7 cellular contexts compared by ENCODE assay signal in the genomic region with DNA sequence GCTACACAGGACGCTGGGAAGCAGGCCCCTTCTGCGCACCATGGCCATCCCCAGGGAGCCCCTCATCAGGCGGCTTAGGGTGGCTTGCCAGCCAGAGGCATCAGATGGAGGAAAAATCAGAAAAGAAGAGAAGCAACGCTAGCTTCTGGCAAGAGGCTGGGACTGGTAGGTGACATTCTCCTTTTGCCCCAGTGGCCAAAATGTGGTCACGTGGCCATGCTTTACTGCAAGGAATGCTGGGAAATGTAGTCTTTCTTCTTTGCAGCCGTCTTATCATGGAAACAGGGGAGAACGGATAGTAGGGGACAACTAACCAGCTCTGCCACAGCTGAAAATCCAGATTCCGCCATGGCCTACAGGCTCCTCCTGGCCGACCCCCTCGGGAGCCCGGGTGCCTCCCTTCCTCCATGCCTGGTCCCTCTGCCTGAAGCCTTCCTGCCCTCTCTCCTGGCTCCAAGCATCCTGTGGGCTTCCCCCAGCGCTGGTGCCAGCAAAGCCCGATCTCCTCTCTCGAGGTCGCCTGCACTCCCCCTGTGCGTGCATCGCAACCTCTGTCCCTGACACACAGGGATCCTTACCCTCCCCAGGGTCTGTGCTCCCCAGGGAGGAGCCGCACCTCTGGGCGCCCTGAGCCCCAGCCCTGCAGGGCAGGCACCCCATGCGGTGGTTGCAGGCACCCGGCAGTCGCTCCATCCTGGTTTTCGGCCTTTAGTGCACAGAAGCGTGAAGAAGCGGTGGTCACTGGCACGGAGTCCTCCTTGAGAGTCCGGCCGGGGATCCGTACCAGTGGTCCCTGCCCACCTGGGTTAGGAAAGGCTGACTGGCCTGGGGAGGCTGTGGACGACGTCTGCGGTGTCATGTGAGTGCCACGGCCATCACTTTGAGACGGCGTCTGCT.
DNase-seq lines count a peak whose midpoint lies in the region; ATAC-seq, FAIRE-seq and TF ChIP-seq lines count a peak whose summit lies in the region.
"Not testable (repeated sequence)": the region's sequence is repeated elsewhere in the genome, so short reads cannot be mapped to it uniquely, and the experiment has no call there.

No MANE protein-coding gene starts in this region.

- not testable (repeated sequence) for H3K27me3 Mint-ChIP-seq in stimulated activated memory B cell treated with anti-CD40 and anti-IgM and Interleukin-4, amounts not matched to agents 10 μg/mL and 1 μg/mL and 100 μg/mL, for 72 hours

- H3K4me3 ChIP-seq in kidney (ENCODE audit: low read length in 2 of 2) = not testable (repeated sequence)

- H3K27ac Mint-ChIP-seq in stimulated activated memory B cell treated with anti-CD40 and anti-IgM and Interleukin-4, amounts not matched to agents 10 μg/mL and 1 μg/mL and 100 μg/mL, for 72 hours = not testable (repeated sequence)

- not testable (repeated sequence) for FAIRE-seq in kidney (lab: Jason Lieb, UNC)

- H3K36me3 ChIP-seq in kidney (ENCODE audit: control insufficient read depth in 1 of 2, insufficient read depth in 2 of 2, low read length in 2 of 2) = not testable (repeated sequence)

- H3K4me1 Mint-ChIP-seq in stimulated activated memory B cell treated with anti-CD40 and anti-IgM and Interleukin-4, amounts not matched to agents 10 μg/mL and 1 μg/mL and 100 μg/mL, for 72 hours = not testable (repeated sequence)

- H3K4me3 Mint-ChIP-seq in stimulated activated memory B cell treated with anti-CD40 and anti-IgM and Interleukin-4, amounts not matched to agents 10 μg/mL and 1 μg/mL and 100 μg/mL, for 72 hours = not testable (repeated sequence)

- TF ChIP-seq RAD21 in Ishikawa (IDR thresholded peaks at IDR 0.05; ENCODE audit: low read depth) = not testable (repeated sequence)

- peak; percentile 26 for DNase-seq in Daoy (ENCODE audit: low read depth)
- peak; percentile 5 for DNase-seq in NCI-H82 (lab: John Stamatoyannopoulos, UW)
- peak; percentile 1 for DNase-seq in SIG-M5 treated with dmso at 0.1 percent for 504 hours (lab: John Stamatoyannopoulos, UW; ENCODE audit: unreplicated experiment)
- peak; percentile 22 for DNase-seq in kidney

- intact Hi-C loops in kidney (cut with DNase I) = not testable (repeated sequence)

- not testable (repeated sequence) for H3K4me1 ChIP-seq in kidney (ENCODE audit: control insufficient read depth in 1 of 2, insufficient read depth in 1 of 2, low read depth in 1 of 2, low read length in 2 of 2)

- TF ChIP-seq CTCF in kidney (IDR thresholded peaks at IDR 0.05; ENCODE audit: borderline replicate concordance, extremely low read depth, insufficient read depth) = not testable (repeated sequence)

- not testable (repeated sequence) for H3K9ac ChIP-seq in kidney (ENCODE audit: low read length in 2 of 2)

- not testable (repeated sequence) for H3K9me3 Mint-ChIP-seq in stimulated activated memory B cell treated with anti-CD40 and anti-IgM and Interleukin-4, amounts not matched to agents 10 μg/mL and 1 μg/mL and 100 μg/mL, for 72 hours

- not testable (repeated sequence) for TF ChIP-seq EP300 in Ishikawa (IDR thresholded peaks at IDR 0.05; ENCODE audit: borderline replicate concordance)

- not testable (repeated sequence) for H3K27ac ChIP-seq in kidney (ENCODE audit: low read depth in 2 of 2, low read length in 2 of 2)

- peak; percentile 90 for ATAC-seq in SK-N-SH treated with all-trans-retinoic acid at 6 μM for 48 hours
- ATAC-seq in stimulated activated memory B cell treated with anti-CD40 and anti-IgM and Interleukin-4, amounts not matched to agents 10 μg/mL and 1 μg/mL and 100 μg/mL, for 72 hours = peak; percentile 20

- not testable (repeated sequence) for H3K9me3 ChIP-seq in kidney (ENCODE audit: control insufficient read depth in 1 of 2, low read length in 2 of 2)

- H3K36me3 Mint-ChIP-seq in stimulated activated memory B cell treated with anti-CD40 and anti-IgM and Interleukin-4, amounts not matched to agents 10 μg/mL and 1 μg/mL and 100 μg/mL, for 72 hours = not testable (repeated sequence)

TF ChIP-seq in Ishikawa, 13 proteins besides CTCF, POLR2A, EP300 and RAD21:
- TF ChIP-seq, protein P1, sequence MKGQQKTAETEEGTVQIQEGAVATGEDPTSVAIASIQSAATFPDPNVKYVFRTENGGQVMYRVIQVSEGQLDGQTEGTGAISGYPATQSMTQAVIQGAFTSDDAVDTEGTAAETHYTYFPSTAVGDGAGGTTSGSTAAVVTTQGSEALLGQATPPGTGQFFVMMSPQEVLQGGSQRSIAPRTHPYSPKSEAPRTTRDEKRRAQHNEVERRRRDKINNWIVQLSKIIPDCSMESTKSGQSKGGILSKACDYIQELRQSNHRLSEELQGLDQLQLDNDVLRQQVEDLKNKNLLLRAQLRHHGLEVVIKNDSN (IDR thresholded peaks at IDR 0.05) = peak; percentile 77
